Comparison of ENCODE assay signal across 1 cellular context in the genomic region with DNA sequence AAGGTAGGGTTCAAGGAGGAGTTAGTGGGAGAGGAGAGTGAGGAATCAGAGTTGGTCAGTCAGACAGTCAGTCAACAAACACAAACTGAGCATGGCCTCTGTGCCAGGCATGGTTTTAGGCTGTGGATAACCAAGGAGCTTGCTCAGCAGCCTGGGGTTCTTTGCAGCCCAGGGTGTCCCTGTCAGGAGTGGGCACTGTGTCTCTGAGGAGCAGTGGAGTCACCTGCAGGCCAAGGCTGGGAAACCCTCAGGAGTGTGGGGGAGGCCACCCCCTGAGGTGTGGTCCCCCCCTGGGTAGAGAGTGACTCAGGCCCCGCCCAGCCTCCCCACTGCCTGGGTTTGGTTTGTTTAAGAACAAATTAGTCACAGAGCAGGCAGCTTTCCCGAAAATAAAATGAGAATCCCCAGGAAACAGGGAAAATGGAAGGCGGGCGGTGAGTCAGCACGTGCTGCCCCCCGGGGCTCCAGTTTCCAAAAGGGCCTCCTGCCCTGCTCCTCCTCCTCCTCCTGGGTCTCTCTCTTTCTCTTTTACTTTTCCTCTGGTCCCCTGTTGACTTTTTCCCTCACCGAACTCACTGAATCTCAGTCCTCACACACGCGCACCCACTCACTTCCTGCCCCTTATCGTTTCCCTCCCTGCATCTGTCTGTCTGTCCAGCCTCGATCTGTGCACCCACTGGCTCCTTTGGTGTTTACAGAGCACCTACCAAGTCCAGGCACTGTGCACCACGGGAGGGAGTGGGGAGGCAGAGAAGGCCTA.
A peak's percentile ranks its signal among the peaks of the same experiment; 100 is the strongest.
TF ChIP-seq lines count a peak whose summit lies in the region.

No MANE protein-coding gene starts in this region.

TF ChIP-seq in K562, 482 proteins besides CTCF, POLR2A, EP300 and RAD21 (continued from another document and continues in another):
- peak; percentile 65 for TF ChIP-seq BRD9 (IDR thresholded peaks at IDR 0.05; ENCODE audit: low read depth, partially characterized antibody)
- peak; percentile 5; the same call in 1 of the 2 replicates for TF ChIP-seq TAF7 (tag; IDR thresholded peaks at IDR 0.05)
- peak; percentile 57; the same call in 1 of the 2 replicates for TF ChIP-seq DMBX1 (CRISPR knock-in tag; IDR thresholded peaks at IDR 0.05; ENCODE audit: borderline replicate concordance)
- TF ChIP-seq HSF4 (CRISPR knock-in tag; IDR thresholded peaks at IDR 0.05; ENCODE audit: borderline replicate concordance), result no peak
- TF ChIP-seq POLR2AphosphoS2 (IDR thresholded peaks at IDR 0.05; ENCODE audit: low read length), result no peak
- TF ChIP-seq HMGN3 (IDR thresholded peaks at IDR 0.05; ENCODE audit: borderline replicate concordance, extremely low read depth, insufficient read length, low read depth, low read length), result peak; percentile 51
- no peak for TF ChIP-seq ZNF41 (CRISPR knock-in tag; conservative IDR thresholded peaks at IDR 0.05)
- peak; percentile 49; the same call in 1 of the 2 replicates for TF ChIP-seq GABPA (tag; conservative IDR thresholded peaks at IDR 0.05; ENCODE audit: low read depth)
- 0 out of 4 replicates have a peak, but pooled peaks of 1 of the 2 experiments have one; percentile 24 for TF ChIP-seq TEAD1 (CRISPR knock-in tag; IDR thresholded peaks at IDR 0.05)
- TF ChIP-seq, protein P1, sequence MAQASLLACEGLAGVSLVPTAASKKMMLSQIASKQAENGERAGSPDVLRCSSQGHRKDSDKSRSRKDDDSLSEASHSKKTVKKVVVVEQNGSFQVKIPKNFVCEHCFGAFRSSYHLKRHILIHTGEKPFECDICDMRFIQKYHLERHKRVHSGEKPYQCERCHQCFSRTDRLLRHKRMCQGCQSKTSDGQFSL (CRISPR knock-in tag; IDR thresholded peaks at IDR 0.05), result 0 out of 2 replicates have a peak, but pooled peaks have one; percentile 42
- TF ChIP-seq, protein P1 (tag; IDR thresholded peaks at IDR 0.05), result 0 out of 4 replicates have a peak, but pooled peaks of 1 of the 2 experiments have one; percentile 18
- TF ChIP-seq TEAD4 (IDR thresholded peaks at IDR 0.05; ENCODE audit: low read length), result peak; percentile 77
- TF ChIP-seq TEAD4 (CRISPR knock-in tag; IDR thresholded peaks at IDR 0.05; ENCODE audit: borderline replicate concordance), result no peak
- 0 out of 2 replicates have a peak, but pooled peaks have one; percentile 8 for TF ChIP-seq RB1 (IDR thresholded peaks at IDR 0.05; ENCODE audit: low read depth)
- TF ChIP-seq KLF1 (tag; IDR thresholded peaks at IDR 0.05), result peak; percentile 80; the same call in 1 of the 2 replicates
- TF ChIP-seq HDAC2 (IDR thresholded peaks at IDR 0.05), result peak; percentile 94
- 0 out of 2 replicates have a peak, but pooled peaks have one; percentile 11 for TF ChIP-seq ZNF212 (CRISPR knock-in tag; IDR thresholded peaks at IDR 0.05)
- no peak for TF ChIP-seq U2AF1 (optimal IDR thresholded peaks at IDR 0.05; ENCODE audit: low read depth, low read length)
- TF ChIP-seq, protein P2, sequence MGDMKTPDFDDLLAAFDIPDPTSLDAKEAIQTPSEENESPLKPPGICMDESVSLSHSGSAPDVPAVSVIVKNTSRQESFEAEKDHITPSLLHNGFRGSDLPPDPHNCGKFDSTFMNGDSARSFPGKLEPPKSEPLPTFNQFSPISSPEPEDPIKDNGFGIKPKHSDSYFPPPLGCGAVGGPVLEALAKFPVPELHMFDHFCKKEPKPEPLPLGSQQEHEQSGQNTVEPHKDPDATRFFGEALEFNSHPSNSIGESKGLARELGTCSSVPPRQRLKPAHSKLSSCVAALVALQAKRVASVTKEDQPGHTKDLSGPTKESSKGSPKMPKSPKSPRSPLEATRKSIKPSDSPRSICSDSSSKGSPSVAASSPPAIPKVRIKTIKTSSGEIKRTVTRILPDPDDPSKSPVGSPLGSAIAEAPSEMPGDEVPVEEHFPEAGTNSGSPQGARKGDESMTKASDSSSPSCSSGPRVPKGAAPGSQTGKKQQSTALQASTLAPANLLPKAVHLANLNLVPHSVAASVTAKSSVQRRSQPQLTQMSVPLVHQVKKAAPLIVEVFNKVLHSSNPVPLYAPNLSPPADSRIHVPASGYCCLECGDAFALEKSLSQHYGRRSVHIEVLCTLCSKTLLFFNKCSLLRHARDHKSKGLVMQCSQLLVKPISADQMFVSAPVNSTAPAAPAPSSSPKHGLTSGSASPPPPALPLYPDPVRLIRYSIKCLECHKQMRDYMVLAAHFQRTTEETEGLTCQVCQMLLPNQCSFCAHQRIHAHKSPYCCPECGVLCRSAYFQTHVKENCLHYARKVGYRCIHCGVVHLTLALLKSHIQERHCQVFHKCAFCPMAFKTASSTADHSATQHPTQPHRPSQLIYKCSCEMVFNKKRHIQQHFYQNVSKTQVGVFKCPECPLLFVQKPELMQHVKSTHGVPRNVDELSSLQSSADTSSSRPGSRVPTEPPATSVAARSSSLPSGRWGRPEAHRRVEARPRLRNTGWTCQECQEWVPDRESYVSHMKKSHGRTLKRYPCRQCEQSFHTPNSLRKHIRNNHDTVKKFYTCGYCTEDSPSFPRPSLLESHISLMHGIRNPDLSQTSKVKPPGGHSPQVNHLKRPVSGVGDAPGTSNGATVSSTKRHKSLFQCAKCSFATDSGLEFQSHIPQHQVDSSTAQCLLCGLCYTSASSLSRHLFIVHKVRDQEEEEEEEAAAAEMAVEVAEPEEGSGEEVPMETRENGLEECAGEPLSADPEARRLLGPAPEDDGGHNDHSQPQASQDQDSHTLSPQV (IDR thresholded peaks at IDR 0.05), result 0 out of 2 replicates have a peak, but pooled peaks have one; percentile 42
- no peak for TF ChIP-seq MEF2A (IDR thresholded peaks at IDR 0.05; ENCODE audit: control insufficient read depth, low read depth, low read length)
- peak; percentile 42 for TF ChIP-seq NFE2 (IDR thresholded peaks at IDR 0.05; ENCODE audit: low read depth)
- TF ChIP-seq, protein P3, sequence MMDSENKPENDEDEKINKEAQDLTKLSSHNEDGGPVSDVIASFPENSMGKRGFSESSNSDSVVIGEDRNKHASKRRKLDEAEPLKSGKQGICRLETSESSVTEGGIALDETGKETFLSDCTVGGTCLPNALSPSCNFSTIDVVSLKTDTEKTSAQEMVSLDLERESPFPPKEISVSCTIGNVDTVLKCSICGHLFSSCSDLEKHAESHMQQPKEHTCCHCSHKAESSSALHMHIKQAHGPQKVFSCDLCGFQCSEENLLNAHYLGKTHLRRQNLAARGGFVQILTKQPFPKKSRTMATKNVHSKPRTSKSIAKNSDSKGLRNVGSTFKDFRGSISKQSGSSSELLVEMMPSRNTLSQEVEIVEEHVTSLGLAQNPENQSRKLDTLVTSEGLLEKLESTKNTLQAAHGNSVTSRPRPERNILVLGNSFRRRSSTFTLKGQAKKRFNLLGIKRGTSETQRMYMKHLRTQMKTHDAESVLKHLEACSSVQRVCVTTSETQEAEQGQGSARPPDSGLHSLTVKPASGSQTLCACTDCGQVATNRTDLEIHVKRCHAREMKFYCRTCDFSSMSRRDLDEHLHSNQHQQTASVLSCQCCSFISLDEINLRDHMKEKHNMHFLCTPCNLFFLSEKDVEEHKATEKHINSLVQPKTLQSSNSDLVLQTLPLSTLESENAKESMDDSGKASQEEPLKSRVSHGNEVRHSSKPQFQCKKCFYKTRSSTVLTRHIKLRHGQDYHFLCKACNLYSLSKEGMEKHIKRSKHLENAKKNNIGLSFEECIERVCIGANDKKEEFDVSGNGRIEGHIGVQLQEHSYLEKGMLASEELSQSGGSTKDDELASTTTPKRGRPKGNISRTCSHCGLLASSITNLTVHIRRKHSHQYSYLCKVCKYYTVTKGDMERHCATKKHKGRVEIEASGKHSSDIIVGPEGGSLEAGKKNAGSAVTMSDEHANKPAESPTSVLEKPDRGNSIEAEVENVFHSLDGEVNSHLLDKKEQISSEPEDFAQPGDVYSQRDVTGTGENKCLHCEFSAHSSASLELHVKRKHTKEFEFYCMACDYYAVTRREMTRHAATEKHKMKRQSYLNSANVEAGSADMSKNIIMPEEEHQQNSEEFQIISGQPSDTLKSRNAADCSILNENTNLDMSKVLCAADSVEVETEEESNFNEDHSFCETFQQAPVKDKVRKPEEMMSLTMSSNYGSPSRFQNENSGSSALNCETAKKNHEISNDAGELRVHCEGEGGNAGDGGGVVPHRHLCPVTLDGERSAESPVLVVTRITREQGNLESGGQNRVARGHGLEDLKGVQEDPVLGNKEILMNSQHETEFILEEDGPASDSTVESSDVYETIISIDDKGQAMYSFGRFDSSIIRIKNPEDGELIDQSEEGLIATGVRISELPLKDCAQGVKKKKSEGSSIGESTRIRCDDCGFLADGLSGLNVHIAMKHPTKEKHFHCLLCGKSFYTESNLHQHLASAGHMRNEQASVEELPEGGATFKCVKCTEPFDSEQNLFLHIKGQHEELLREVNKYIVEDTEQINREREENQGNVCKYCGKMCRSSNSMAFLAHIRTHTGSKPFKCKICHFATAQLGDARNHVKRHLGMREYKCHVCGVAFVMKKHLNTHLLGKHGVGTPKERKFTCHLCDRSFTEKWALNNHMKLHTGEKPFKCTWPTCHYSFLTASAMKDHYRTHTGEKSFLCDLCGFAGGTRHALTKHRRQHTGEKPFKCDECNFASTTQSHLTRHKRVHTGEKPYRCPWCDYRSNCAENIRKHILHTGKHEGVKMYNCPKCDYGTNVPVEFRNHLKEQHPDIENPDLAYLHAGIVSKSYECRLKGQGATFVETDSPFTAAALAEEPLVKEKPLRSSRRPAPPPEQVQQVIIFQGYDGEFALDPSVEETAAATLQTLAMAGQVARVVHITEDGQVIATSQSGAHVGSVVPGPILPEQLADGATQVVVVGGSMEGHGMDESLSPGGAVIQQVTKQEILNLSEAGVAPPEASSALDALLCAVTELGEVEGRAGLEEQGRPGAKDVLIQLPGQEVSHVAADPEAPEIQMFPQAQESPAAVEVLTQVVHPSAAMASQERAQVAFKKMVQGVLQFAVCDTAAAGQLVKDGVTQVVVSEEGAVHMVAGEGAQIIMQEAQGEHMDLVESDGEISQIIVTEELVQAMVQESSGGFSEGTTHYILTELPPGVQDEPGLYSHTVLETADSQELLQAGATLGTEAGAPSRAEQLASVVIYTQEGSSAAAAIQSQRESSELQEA (IDR thresholded peaks at IDR 0.05; ENCODE audit: low read depth), result 0 out of 2 replicates have a peak, but pooled peaks have one; percentile 23
- TF ChIP-seq RFX5 (IDR thresholded peaks at IDR 0.05; ENCODE audit: low read depth, low read length), result no peak
- no peak for TF ChIP-seq ZFP30 (CRISPR knock-in tag; IDR thresholded peaks at IDR 0.05; ENCODE audit: borderline replicate concordance)
- 0 out of 2 replicates have a peak, but pooled peaks have one; percentile 26 for TF ChIP-seq JUN (IDR thresholded peaks at IDR 0.05; ENCODE audit: borderline replicate concordance, low read depth, low read length)
- TF ChIP-seq JUN (CRISPR knock-in tag; IDR thresholded peaks at IDR 0.05; ENCODE audit: borderline replicate concordance), result no peak
- 0 out of 2 replicates have a peak, but pooled peaks have one; percentile 65 for TF ChIP-seq OTX1 (CRISPR knock-in tag; IDR thresholded peaks at IDR 0.05)
- TF ChIP-seq ZNF57 (CRISPR knock-in tag; IDR thresholded peaks at IDR 0.05), result no peak
- TF ChIP-seq, protein P4, sequence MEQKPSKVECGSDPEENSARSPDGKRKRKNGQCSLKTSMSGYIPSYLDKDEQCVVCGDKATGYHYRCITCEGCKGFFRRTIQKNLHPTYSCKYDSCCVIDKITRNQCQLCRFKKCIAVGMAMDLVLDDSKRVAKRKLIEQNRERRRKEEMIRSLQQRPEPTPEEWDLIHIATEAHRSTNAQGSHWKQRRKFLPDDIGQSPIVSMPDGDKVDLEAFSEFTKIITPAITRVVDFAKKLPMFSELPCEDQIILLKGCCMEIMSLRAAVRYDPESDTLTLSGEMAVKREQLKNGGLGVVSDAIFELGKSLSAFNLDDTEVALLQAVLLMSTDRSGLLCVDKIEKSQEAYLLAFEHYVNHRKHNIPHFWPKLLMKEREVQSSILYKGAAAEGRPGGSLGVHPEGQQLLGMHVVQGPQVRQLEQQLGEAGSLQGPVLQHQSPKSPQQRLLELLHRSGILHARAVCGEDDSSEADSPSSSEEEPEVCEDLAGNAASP (IDR thresholded peaks at IDR 0.05), result no peak
- 0 out of 2 replicates have a peak, but pooled peaks have one; percentile 29 for TF ChIP-seq MYC (IDR thresholded peaks at IDR 0.05; ENCODE audit: low read depth, low read length)
- TF ChIP-seq MYC (CRISPR knock-in tag; IDR thresholded peaks at IDR 0.05; ENCODE audit: borderline replicate concordance, low read depth), result no peak
- TF ChIP-seq POLR2B (IDR thresholded peaks at IDR 0.05; ENCODE audit: low read depth, partially characterized antibody), result no peak
- TF ChIP-seq GATA2 (CRISPR knock-in tag; IDR thresholded peaks at IDR 0.05), result peak; percentile 69; the same call in 1 of the 2 replicates
- TF ChIP-seq, protein P5, sequence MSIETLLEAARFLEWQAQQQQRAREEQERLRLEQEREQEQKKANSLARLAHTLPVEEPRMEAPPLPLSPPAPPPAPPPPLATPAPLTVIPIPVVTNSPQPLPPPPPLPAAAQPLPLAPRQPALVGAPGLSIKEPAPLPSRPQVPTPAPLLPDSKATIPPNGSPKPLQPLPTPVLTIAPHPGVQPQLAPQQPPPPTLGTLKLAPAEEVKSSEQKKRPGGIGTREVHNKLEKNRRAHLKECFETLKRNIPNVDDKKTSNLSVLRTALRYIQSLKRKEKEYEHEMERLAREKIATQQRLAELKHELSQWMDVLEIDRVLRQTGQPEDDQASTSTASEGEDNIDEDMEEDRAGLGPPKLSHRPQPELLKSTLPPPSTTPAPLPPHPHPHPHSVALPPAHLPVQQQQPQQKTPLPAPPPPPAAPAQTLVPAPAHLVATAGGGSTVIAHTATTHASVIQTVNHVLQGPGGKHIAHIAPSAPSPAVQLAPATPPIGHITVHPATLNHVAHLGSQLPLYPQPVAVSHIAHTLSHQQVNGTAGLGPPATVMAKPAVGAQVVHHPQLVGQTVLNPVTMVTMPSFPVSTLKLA (conservative IDR thresholded peaks at IDR 0.05), result peak; percentile 60 to 73; a peak in 3 of 4 replicates
- 0 out of 2 replicates have a peak, but pooled peaks have one; percentile 13 for TF ChIP-seq MYNN (IDR thresholded peaks at IDR 0.05)
- TF ChIP-seq MYNN (CRISPR knock-in tag; IDR thresholded peaks at IDR 0.05), result no peak
- TF ChIP-seq ILF3 (IDR thresholded peaks at IDR 0.05; ENCODE audit: borderline replicate concordance), result no peak
- peak; percentile 94 for TF ChIP-seq DPF2 (IDR thresholded peaks at IDR 0.05)
- no peak for TF ChIP-seq MIER1 (IDR thresholded peaks at IDR 0.05; ENCODE audit: low read depth)
- TF ChIP-seq RBBP5 (IDR thresholded peaks at IDR 0.05; ENCODE audit: borderline replicate concordance, insufficient read depth, low read length, poor library complexity, severe bottlenecking), result peak; percentile 7
- peak; percentile 74; the same call in 1 of the 2 replicates for TF ChIP-seq HLTF (IDR thresholded peaks at IDR 0.05)
- TF ChIP-seq, protein P6, sequence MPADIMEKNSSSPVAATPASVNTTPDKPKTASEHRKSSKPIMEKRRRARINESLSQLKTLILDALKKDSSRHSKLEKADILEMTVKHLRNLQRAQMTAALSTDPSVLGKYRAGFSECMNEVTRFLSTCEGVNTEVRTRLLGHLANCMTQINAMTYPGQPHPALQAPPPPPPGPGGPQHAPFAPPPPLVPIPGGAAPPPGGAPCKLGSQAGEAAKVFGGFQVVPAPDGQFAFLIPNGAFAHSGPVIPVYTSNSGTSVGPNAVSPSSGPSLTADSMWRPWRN (IDR thresholded peaks at IDR 0.05; ENCODE audit: low read depth), result peak; percentile 57
- TF ChIP-seq NRF1 (conservative IDR thresholded peaks at IDR 0.05 in 1 of 2, IDR thresholded peaks at IDR 0.05 in 1 of 2), result peak; percentile 76 to 79
- TF ChIP-seq ETV1 (tag; conservative IDR thresholded peaks at IDR 0.05; ENCODE audit: low read depth), result peak; percentile 85
- peak; percentile 17; the same call in 1 of the 2 replicates for TF ChIP-seq PHF8 (IDR thresholded peaks at IDR 0.05; ENCODE audit: borderline replicate concordance, low read length)
- TF ChIP-seq CC2D1A (IDR thresholded peaks at IDR 0.05), result peak; percentile 52; the same call in 1 of the 2 replicates
- TF ChIP-seq TAL1 (IDR thresholded peaks at IDR 0.05), result peak; percentile 84
